In the genomic region with DNA sequence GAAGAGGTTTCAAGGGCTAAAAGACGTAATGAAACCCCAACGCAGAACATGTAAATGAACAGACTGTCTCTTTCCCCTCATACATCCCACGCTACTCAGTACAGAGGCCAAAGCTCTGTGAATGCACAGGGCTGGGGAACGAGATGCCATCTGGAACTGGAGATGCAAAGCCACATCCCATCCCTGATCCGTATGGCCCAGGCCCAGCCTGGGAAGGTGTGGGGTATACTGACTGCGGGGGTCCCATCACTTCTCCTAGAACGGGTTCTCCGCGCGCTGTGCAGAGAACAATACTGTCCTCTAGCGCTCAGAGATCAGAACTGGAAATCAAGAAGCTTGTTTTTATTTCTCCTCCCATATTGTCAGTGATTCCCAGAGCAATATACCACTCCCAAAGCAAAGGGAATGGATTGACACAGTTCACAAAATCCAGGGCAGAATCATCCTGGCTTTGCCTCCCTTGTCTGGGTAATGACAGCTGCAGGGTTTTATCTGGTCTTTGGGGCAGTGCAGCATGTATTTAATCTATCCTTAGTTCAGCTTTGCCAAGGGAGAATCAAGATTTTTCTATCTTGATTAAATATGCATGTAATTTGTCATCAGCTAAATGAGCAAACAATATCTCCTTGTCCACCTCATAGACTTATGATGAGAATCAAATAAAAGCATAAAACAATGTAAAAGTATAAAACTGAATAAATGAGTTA, we compare ENCODE assay signal across 9 cellular contexts. TPM values are rescaled to one million over a fixed set of nuclear protein-coding genes. Genes with fewer than 3 reads are reported as not detected.
A peak's percentile ranks its signal among the peaks of the same experiment; 100 is the strongest.
DNase-seq lines count a peak whose midpoint lies in the region; ATAC-seq, FAIRE-seq and TF ChIP-seq lines count a peak whose summit lies in the region.
"Had no signal": no experiment of that assay in that cellular context is flagged by ENCODE, and none has a peak within 500 bp of the region (broad histone marks: within the 10 kb centered on the region; RNA-seq: fewer than 3 reads in every experiment).

No MANE protein-coding gene starts in this region.

- H3K36me3 ChIP-seq in H7 (replicated peaks; ENCODE audit: control insufficient read depth, insufficient read depth, low read length) = no peaks in the 10 kb centered on the region

- H3K27ac ChIP-seq in 22Rv1 = no peak overlapping the region

- no peaks in the 10 kb centered on the region for H3K36me3 Mint-ChIP-seq in T-helper 2 cell treated with Interferon-gamma antibody and Interleukin-4, amounts not matched to agents 5 μg/mL and 100 μg/mL, for 36 hours (ENCODE audit: low read depth)
- H3K36me3 Mint-ChIP-seq: activated naive CD4-positive, alpha-beta T cell treated with anti-CD3 and anti-CD28 coated beads, Interleukin-2, amount 50 U/mL, for 24 hours had no signal

- DNase-seq in H7 (peak; percentile 90), head of caudate nucleus (peak in 38 of 42 donors; percentile 19 to 84 (median 54)), retina (peak; percentile 75), KG1 (lab: John Stamatoyannopoulos, UW) (no peak)
- no peak for DNase-seq in T-helper 2 cell treated with Interferon-gamma antibody and Interleukin-4, amounts not matched to agents 5 μg/mL and 100 μg/mL, for 36 hours (ENCODE audit: low spot score)

- H3K4me3 ChIP-seq in H7 (ENCODE audit: insufficient read depth, low read depth, low read length) = no peak overlapping the region

- peak; percentile 87 for FAIRE-seq in TTC549 (lab: Jason Lieb, UNC)

- no peaks in the 10 kb centered on the region for H3K4me1 Mint-ChIP-seq in T-helper 2 cell treated with Interferon-gamma antibody and Interleukin-4, amounts not matched to agents 5 μg/mL and 100 μg/mL, for 36 hours (ENCODE audit: low read depth)
- H3K4me1 Mint-ChIP-seq: activated naive CD4-positive, alpha-beta T cell treated with anti-CD3 and anti-CD28 coated beads, Interleukin-2, amount 50 U/mL, for 24 hours had no signal

- peak; percentile 94 for TF ChIP-seq CTCF in 22Rv1 (IDR thresholded peaks at IDR 0.05)

- H3K27me3 Mint-ChIP-seq in T-helper 2 cell treated with Interferon-gamma antibody and Interleukin-4, amounts not matched to agents 5 μg/mL and 100 μg/mL, for 36 hours (ENCODE audit: low read depth) = peaks cover 2% of the 10 kb centered on the region

- H3K4me3 Mint-ChIP-seq in T-helper 2 cell treated with Interferon-gamma antibody and Interleukin-4, amounts not matched to agents 5 μg/mL and 100 μg/mL, for 36 hours = no peak overlapping the region
- H3K4me3 Mint-ChIP-seq: activated naive CD4-positive, alpha-beta T cell treated with anti-CD3 and anti-CD28 coated beads, Interleukin-2, amount 50 U/mL, for 24 hours had no signal

- no peak overlapping the region for H3K27ac Mint-ChIP-seq in T-helper 2 cell treated with Interferon-gamma antibody and Interleukin-4, amounts not matched to agents 5 μg/mL and 100 μg/mL, for 36 hours
- H3K27ac Mint-ChIP-seq: activated naive CD4-positive, alpha-beta T cell treated with anti-CD3 and anti-CD28 coated beads, Interleukin-2, amount 50 U/mL, for 24 hours had no signal

- H3K9me3 Mint-ChIP-seq in T-helper 2 cell treated with Interferon-gamma antibody and Interleukin-4, amounts not matched to agents 5 μg/mL and 100 μg/mL, for 36 hours = no peaks in the 10 kb centered on the region

- no peak for ATAC-seq in HG03460 (IDR thresholded peaks at IDR 0.05; ENCODE audit: unreplicated experiment)

- intact Hi-C loops in head of caudate nucleus (cut with DNase I) = no loop called here

- no peaks in the 10 kb centered on the region for H3K27me3 ChIP-seq in H7 (ENCODE audit: control insufficient read depth, insufficient read depth, low read length)

RNA-seq across cellular contexts. Expression of a gene that starts 47.3 kb away (rescaled TPM):
- 1.0 and 1.8 TPM in 2 replicates for total RNA-seq in H7 (2014; rRNA removed; shearing (Covaris generic))

Comparison
In these comparisons a context has a peak if more than half of its experiments do, and no peak if none do; other contexts are left out.
1. DNase-seq: peak in H7 (single experiment), head of caudate nucleus (38 of 42) and retina (single experiment); none in KG1 (single experiment) and T-helper 2 cell treated with Interferon-gamma antibody and Interleukin-4, amounts not matched to agents 5 μg/mL and 100 μg/mL, for 36 hours (single experiment).